ENCODE assay signal across 8 cellular contexts in genomic region chr17:64063766-64064224, GRCh38. TPM values are rescaled to one million over a fixed set of nuclear protein-coding genes. Genes with fewer than 3 reads are reported as not detected.
DNase-seq lines count a peak whose midpoint lies in the region; ATAC-seq and TF ChIP-seq lines count a peak whose summit lies in the region.

No MANE protein-coding gene starts in this region.

- peaks cover 74% of the 10 kb centered on the region for H3K4me1 Mint-ChIP-seq in T-helper 2 cell treated with Interferon-gamma antibody and Interleukin-4, amounts not matched to agents 5 μg/mL and 100 μg/mL, for 36 hours (ENCODE audit: low read depth)

- DNase-seq in NCI-H146 (lab: John Stamatoyannopoulos, UW) (peak; percentile 23), NCI-H146 treated with DMSO at 0.1 percent for 48 hours (lab: John Stamatoyannopoulos, UW; ENCODE audit: unreplicated experiment) (no peak), breast epithelium (ENCODE audit: low spot score in 2 of 2) (no peak), left colon (peak; percentile 68 to 86)
- DNase-seq in T-helper 2 cell treated with Interferon-gamma antibody and Interleukin-4, amounts not matched to agents 5 μg/mL and 100 μg/mL, for 36 hours (ENCODE audit: low spot score), result no peak
- peak; percentile 17 to 39 for DNase-seq in stimulated activated CD8-positive, alpha-beta memory T cell treated with anti-CD3 and anti-CD28 coated beads, Interleukin-2, amount 100 ng/mL, for 48 hours (ENCODE audit: low read depth in 2 of 2)

- H3K4me1 ChIP-seq in breast epithelium, result no peaks in the 10 kb centered on the region

- no peak overlapping the region for H3K27ac ChIP-seq in breast epithelium

- peaks cover 5% of the 10 kb centered on the region for H3K9me3 Mint-ChIP-seq in T-helper 2 cell treated with Interferon-gamma antibody and Interleukin-4, amounts not matched to agents 5 μg/mL and 100 μg/mL, for 36 hours

- no peaks in the 10 kb centered on the region for H3K27me3 Mint-ChIP-seq in T-helper 2 cell treated with Interferon-gamma antibody and Interleukin-4, amounts not matched to agents 5 μg/mL and 100 μg/mL, for 36 hours (ENCODE audit: low read depth)

- H3K36me3 ChIP-seq in breast epithelium, result peaks cover 7% of the 10 kb centered on the region

- no peak overlapping the region for H3K4me3 Mint-ChIP-seq in T-helper 2 cell treated with Interferon-gamma antibody and Interleukin-4, amounts not matched to agents 5 μg/mL and 100 μg/mL, for 36 hours

- no peak for TF ChIP-seq POLR2A in breast epithelium (IDR thresholded peaks at IDR 0.05)

- H3K27ac Mint-ChIP-seq in T-helper 2 cell treated with Interferon-gamma antibody and Interleukin-4, amounts not matched to agents 5 μg/mL and 100 μg/mL, for 36 hours, result peak overlapping the region; percentile 67

- H3K4me3 ChIP-seq in breast epithelium, result no peak overlapping the region

- ATAC-seq in left colon (peak; percentile 83), HG02885 (IDR thresholded peaks at IDR 0.05; ENCODE audit: poor library complexity, unreplicated experiment) (no peak), GM21367 (IDR thresholded peaks at IDR 0.05; ENCODE audit: unreplicated experiment) (no peak)

- peak in 2 of 3 donors; percentile 30 to 36 for TF ChIP-seq CTCF in breast epithelium (IDR thresholded peaks at IDR 0.05)

- intact Hi-C loops in breast epithelium (cut with DNase I; ENCODE audit: low total_unique reads), result no loop called here
- intact Hi-C loops in left colon (cut with DNase I, micrococcal nuclease), result loop anchor here in 1 of 2 donors (10.0 kb wide), 1 partner anchor 71 kb away; the partner anchor contains the start of gene ERN1

- no peaks in the 10 kb centered on the region for H3K27me3 ChIP-seq in breast epithelium

- H3K36me3 Mint-ChIP-seq in T-helper 2 cell treated with Interferon-gamma antibody and Interleukin-4, amounts not matched to agents 5 μg/mL and 100 μg/mL, for 36 hours (ENCODE audit: low read depth), result peaks cover 91% of the 10 kb centered on the region

- H3K9me3 ChIP-seq in breast epithelium, result peaks cover 0 to 3% of the 10 kb centered on the region in 2 donors

RNA-seq across cellular contexts. Expression of gene ICAM2, which starts 43.4 kb away (rescaled TPM):
- total RNA-seq in breast epithelium (100 to 1,000 TPM in 1 of 3 donors, 10 to 100 TPM in 2; 26.1 to 106 (median 32.2) TPM), left colon (10 to 100 TPM in 1 of 2 donors, 1 to 10 TPM in 1; 6.9 to 11.5 TPM)

Comparison
In these comparisons a context has a peak if more than half of its experiments do, and no peak if none do; other contexts are left out.
1. DNase-seq: peak in NCI-H146 (single experiment), left colon (2 of 2) and stimulated activated CD8-positive, alpha-beta memory T cell treated with anti-CD3 and anti-CD28 coated beads, Interleukin-2, amount 100 ng/mL, for 48 hours (2 of 2); none in NCI-H146 treated with DMSO at 0.1 percent for 48 hours (single experiment), T-helper 2 cell treated with Interferon-gamma antibody and Interleukin-4, amounts not matched to agents 5 μg/mL and 100 μg/mL, for 36 hours (single experiment) and breast epithelium (0 of 2).